ENCODE assay signal across 7 cellular contexts in the genomic region with DNA sequence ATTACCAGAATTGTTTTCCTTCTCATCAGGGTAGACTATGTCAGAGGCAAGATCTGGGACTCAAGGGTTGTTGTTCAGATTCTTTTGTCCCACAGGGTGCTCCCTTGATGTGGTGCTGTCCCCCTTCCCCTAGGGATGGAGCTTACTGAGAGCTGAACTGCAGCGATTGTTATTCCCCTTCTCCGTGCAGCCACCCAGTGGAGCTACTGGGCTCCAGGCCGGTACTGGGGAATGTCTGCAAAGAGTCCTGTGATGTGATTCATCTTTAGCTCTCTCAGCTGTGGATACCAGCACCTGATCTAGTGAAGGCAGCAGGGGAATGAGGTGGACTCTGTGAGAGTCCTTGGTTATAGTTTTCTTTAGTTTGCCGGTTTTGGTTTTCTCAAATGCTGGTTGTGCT.
"Had no signal": no experiment of that assay in that cellular context is flagged by ENCODE, and none has a peak within 500 bp of the region (broad histone marks: within the 10 kb centered on the region; RNA-seq: fewer than 3 reads in every experiment).

No MANE protein-coding gene starts in this region.

- H3K4me1 Mint-ChIP-seq: IgD-negative memory B cell had no signal

- H3K9ac ChIP-seq: KMS-11 had no signal

- H3K4me3 Mint-ChIP-seq: H9, IgD-negative memory B cell had no signal

- H3K27ac ChIP-seq: KMS-11 had no signal

- H3K36me3 Mint-ChIP-seq: IgD-negative memory B cell had no signal

- ATAC-seq: HepG2 had no signal

- H3K4me2 ChIP-seq: KMS-11 had no signal

- H3K27me3 Mint-ChIP-seq: IgD-negative memory B cell had no signal

- H3K27ac Mint-ChIP-seq: IgD-negative memory B cell had no signal

- DNase-seq: GOT3, H9, HCEC 1CT, KBM-7 had no signal
